ENCODE assay signal across 8 cellular contexts in the genomic region with DNA sequence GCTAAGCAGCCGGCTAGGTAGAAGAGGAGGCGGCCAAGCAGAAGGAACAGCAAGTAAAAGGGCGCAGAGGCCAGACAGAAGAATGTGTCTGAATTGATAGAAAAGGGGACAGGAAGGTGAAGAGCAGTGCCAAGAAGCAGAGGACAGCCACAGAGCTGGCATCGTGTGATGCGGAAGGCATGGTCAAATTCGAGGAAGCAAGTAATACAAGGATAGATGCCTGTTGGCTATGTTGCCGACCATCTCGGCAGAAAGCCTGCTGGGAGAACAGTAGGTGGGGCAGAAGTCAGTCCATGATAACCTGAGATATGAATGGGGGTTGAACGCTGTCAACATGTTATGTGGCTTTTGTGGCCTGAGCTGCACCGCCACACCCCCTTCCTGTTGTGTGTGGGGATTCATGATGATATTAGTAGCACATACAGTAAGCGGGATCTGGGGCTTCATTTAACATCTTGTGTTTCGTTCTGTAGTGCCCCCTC. TPM values are rescaled to one million over a fixed set of nuclear protein-coding genes. Genes with fewer than 3 reads are reported as not detected.
DNase-seq lines count a peak whose midpoint lies in the region; ATAC-seq and TF ChIP-seq lines count a peak whose summit lies in the region.

No MANE protein-coding gene starts in this region.

- no peak for DNase-seq in activated B cell treated with CpG ODN at 0.5 μM for 24 hours
- DNase-seq in effector CD8-positive, alpha-beta T cell (lab: John Stamatoyannopoulos, UW): peak; percentile 45
- peak; percentile 1 for DNase-seq in stimulated activated naive B cell treated with anti-CD40 and anti-IgM and Interleukin-4, amounts not matched to agents 10 μg/mL and 1 μg/mL and 100 μg/mL, for 72 hours
- DNase-seq in amniotic stem cell (lab: John Stamatoyannopoulos, UW): no peak
- no peak for DNase-seq in AG08395 (ENCODE audit: low spot score)
- no peak for DNase-seq in COLO668 (lab: John Stamatoyannopoulos, UW; ENCODE audit: unreplicated experiment)
- DNase-seq in globus pallidus (ENCODE audit: low spot score): no peak

- POLR2A ChIA-PET in activated B cell treated with CpG ODN at 0.5 μM for 24 hours (lab: Charles Lee): no interaction called here

- H3K4me1 Mint-ChIP-seq in activated B cell treated with CpG ODN at 0.5 μM for 24 hours: peaks cover 55% of the 10 kb centered on the region
- H3K4me1 Mint-ChIP-seq in stimulated activated naive B cell treated with anti-CD40 and anti-IgM and Interleukin-4, amounts not matched to agents 10 μg/mL and 1 μg/mL and 100 μg/mL, for 72 hours: peaks cover 33 to 41% of the 10 kb centered on the region in 2 donors

- peaks cover 14% of the 10 kb centered on the region for H3K27me3 Mint-ChIP-seq in activated B cell treated with CpG ODN at 0.5 μM for 24 hours
- H3K27me3 Mint-ChIP-seq in stimulated activated naive B cell treated with anti-CD40 and anti-IgM and Interleukin-4, amounts not matched to agents 10 μg/mL and 1 μg/mL and 100 μg/mL, for 72 hours: peaks cover 15 to 28% of the 10 kb centered on the region in 2 donors

- H3K4me3 Mint-ChIP-seq in activated B cell treated with CpG ODN at 0.5 μM for 24 hours: peak overlapping the region; percentile 66
- H3K4me3 Mint-ChIP-seq in stimulated activated naive B cell treated with anti-CD40 and anti-IgM and Interleukin-4, amounts not matched to agents 10 μg/mL and 1 μg/mL and 100 μg/mL, for 72 hours: peak overlapping the region; percentile 58

- intact Hi-C loops in activated B cell treated with CpG ODN at 0.5 μM for 24 hours (cut with micrococcal nuclease): no loop called here

- no peak for TF ChIP-seq CTCF in activated B cell treated with CpG ODN at 0.5 μM for 24 hours (IDR thresholded peaks at IDR 0.05)

- peak; percentile 58 for ATAC-seq in HG02763 (IDR thresholded peaks at IDR 0.05; ENCODE audit: unreplicated experiment)
- ATAC-seq in activated B cell treated with CpG ODN at 0.5 μM for 24 hours (ENCODE audit: low read depth): peak; percentile 34
- ATAC-seq in stimulated activated naive B cell treated with anti-CD40 and anti-IgM and Interleukin-4, amounts not matched to agents 10 μg/mL and 1 μg/mL and 100 μg/mL, for 72 hours (replicated peaks): peak; percentile 78 to 80

- H3K9me3 Mint-ChIP-seq in activated B cell treated with CpG ODN at 0.5 μM for 24 hours: no peaks in the 10 kb centered on the region
- peaks cover 0 to 4% of the 10 kb centered on the region in 2 donors for H3K9me3 Mint-ChIP-seq in stimulated activated naive B cell treated with anti-CD40 and anti-IgM and Interleukin-4, amounts not matched to agents 10 μg/mL and 1 μg/mL and 100 μg/mL, for 72 hours

- peak overlapping the region; percentile 4 for H3K27ac Mint-ChIP-seq in activated B cell treated with CpG ODN at 0.5 μM for 24 hours
- no peak overlapping the region for H3K27ac Mint-ChIP-seq in stimulated activated naive B cell treated with anti-CD40 and anti-IgM and Interleukin-4, amounts not matched to agents 10 μg/mL and 1 μg/mL and 100 μg/mL, for 72 hours

- H3K36me3 Mint-ChIP-seq in activated B cell treated with CpG ODN at 0.5 μM for 24 hours (ENCODE audit: low read depth): no peaks in the 10 kb centered on the region
- no peaks in the 10 kb centered on the region for H3K36me3 Mint-ChIP-seq in stimulated activated naive B cell treated with anti-CD40 and anti-IgM and Interleukin-4, amounts not matched to agents 10 μg/mL and 1 μg/mL and 100 μg/mL, for 72 hours

- CTCF ChIA-PET in activated B cell treated with CpG ODN at 0.5 μM for 24 hours (lab: Charles Lee): interaction anchor here (0.5 to 1.3 kb wide), 3 partner anchors 13 to 581 kb away, joined by 3 read pairs; no protein-coding TSS in a partner anchor

RNA-seq across cellular contexts. Expression of gene ST8SIA6, which starts 25.7 kb away (rescaled TPM):
- total RNA-seq in activated B cell treated with CpG ODN at 0.5 μM for 24 hours: 0.13 TPM in 1 of 2 replicates, not detected in the other

Comparison
In these comparisons a context has a peak if more than half of its experiments do, and no peak if none do; other contexts are left out.
1. DNase-seq: peak in effector CD8-positive, alpha-beta T cell (single experiment) and stimulated activated naive B cell treated with anti-CD40 and anti-IgM and Interleukin-4, amounts not matched to agents 10 μg/mL and 1 μg/mL and 100 μg/mL, for 72 hours (single experiment); none in activated B cell treated with CpG ODN at 0.5 μM for 24 hours (single experiment), amniotic stem cell (single experiment), AG08395 (single experiment), COLO668 (single experiment) and globus pallidus (single experiment).
2. Peak in every context shown above with its lines, with median percentiles within 50 percentile points of each other: ATAC-seq.